In the genomic region with DNA sequence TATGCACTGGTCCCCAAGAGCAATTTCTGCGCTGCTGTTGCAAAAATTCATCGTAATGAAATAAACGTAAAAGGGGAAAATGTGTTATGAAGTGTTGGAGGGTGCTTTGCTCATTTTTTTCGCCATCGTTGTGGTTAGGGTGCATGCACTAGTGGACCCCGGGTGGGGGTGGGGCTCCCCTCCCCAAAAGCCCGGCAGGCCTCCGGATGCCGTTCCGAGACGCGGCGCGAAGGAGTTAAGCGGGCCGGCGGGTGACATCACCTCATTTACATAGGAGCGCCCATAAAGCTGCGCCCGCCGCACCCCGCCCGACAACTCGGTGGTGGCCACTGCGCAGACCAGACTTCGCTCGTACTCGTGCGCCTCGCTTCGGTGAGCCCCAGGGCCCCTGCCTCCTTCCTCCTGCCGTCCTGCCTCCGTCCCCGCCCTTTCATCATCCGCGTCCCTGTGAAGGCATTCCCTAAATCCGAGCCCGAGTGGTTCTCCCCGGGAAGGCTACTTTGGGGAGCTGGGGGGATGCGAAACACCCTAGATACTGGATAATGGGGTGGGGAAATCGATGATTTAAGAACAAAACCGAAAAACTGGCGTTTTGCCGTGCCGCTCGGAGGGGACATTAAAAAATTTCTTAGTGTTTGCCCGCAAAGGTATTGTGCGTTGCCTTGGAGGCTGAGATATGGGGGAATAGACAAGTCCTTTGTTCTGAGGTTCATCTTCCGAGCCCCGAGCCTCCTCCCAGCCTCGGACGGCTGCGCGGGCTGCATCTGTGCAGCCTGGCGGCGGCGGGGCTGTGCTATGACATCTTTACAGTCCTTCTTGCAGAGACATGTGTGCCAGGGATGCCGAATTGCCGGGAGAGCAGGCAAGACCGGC, we compare ENCODE assay signal across 8 cellular contexts. TPM values are rescaled to one million over a fixed set of nuclear protein-coding genes. Genes with fewer than 3 reads are reported as not detected.
DNase-seq lines count a peak whose midpoint lies in the region; ATAC-seq and TF ChIP-seq lines count a peak whose summit lies in the region.

A gene (plus strand): TSS at position 314 of the 873 bp plus-strand sequence.

- H3K4me1 Mint-ChIP-seq in GM23338, result peaks cover 44% of the 10 kb centered on the region

- H3K27me3 Mint-ChIP-seq in GM23338 (ENCODE audit: insufficient read depth, low read depth, poor library complexity), result peaks cover 15% of the 10 kb centered on the region

- no peaks in the 10 kb centered on the region for H4K20me1 ChIP-seq in GM23338 (replicated peaks; ENCODE audit: insufficient read depth)
- no peaks in the 10 kb centered on the region for H4K20me1 ChIP-seq in neural cell (ENCODE audit: insufficient read depth)

- no peaks in the 10 kb centered on the region for H3K9me2 ChIP-seq in GM23338 (ENCODE audit: insufficient read depth)
- H3K9me2 ChIP-seq in neural cell (ENCODE audit: insufficient read depth, low read length), result no peaks in the 10 kb centered on the region

- peak; percentile 89 for DNase-seq in DMS 273 (lab: John Stamatoyannopoulos, UW; ENCODE audit: unreplicated experiment)
- DNase-seq in GM23338 (ENCODE audit: low spot score), result peak; percentile 82
- peak; percentile 89 for DNase-seq in MG63
- peak; percentile 90 to 92 for DNase-seq in SJCRH30
- DNase-seq in activated gamma-delta T cell treated with Interleukin-2 at 50 U/mL for 16 hours, result peak; percentile 84
- peak; percentile 76 for DNase-seq in fibroblast of the conjunctiva (ENCODE audit: low read depth)
- peak; percentile 61 for DNase-seq in stromal cell of bone marrow (ENCODE audit: low read depth)

- H3K27ac ChIP-seq in GM23338 (ENCODE audit: low read depth) (peak within 1 kb of the TSS; percentile 98), SJCRH30 (peak within 1 kb of the TSS; percentile 87), neural cell (ENCODE audit: low read length) (peak within 1 kb of the TSS; percentile 99)

- H3K36me3 Mint-ChIP-seq in GM23338 (ENCODE audit: low read depth), result peaks cover 34% of the 10 kb centered on the region

- H3K27ac Mint-ChIP-seq in GM23338, result peak within 1 kb of the TSS; percentile 99

- H3K4me1 ChIP-seq in GM23338 (ENCODE audit: insufficient read depth), result peaks cover 4% of the 10 kb centered on the region; the same call in 1 of the 2 replicates
- H3K4me1 ChIP-seq in SJCRH30, result peaks cover 11% of the 10 kb centered on the region

- H2AFZ ChIP-seq in GM23338 (no peak within 1 kb of the TSS), neural cell (ENCODE audit: low read depth, low read length) (peak within 1 kb of the TSS; percentile 21)

- TF ChIP-seq CTCF in GM23338 (conservative IDR thresholded peaks at IDR 0.05; ENCODE audit: low read depth in 2 of 2) (no peak), neural cell (IDR thresholded peaks at IDR 0.05; ENCODE audit: poor library complexity, severe bottlenecking) (no peak)

- TF ChIP-seq RAD21 in neural cell (conservative IDR thresholded peaks at IDR 0.05), result peak; percentile 32

- H3K79me2 ChIP-seq in GM23338 (replicated peaks; ENCODE audit: insufficient read depth) (peaks cover 22% of the 10 kb centered on the region), neural cell (replicated peaks; ENCODE audit: insufficient read depth, low read length) (peaks cover 56% of the 10 kb centered on the region)

- peak; percentile 32 for TF ChIP-seq EP300 in neural cell (conservative IDR thresholded peaks at IDR 0.05; ENCODE audit: poor library complexity, severe bottlenecking)

- ATAC-seq in GM23338, result peak; percentile 58

- H3K4me3 Mint-ChIP-seq in GM23338, result peak within 1 kb of the TSS; percentile 92

- H3K9ac ChIP-seq in neural cell (ENCODE audit: low read length), result peak within 1 kb of the TSS; percentile 98

- no peaks in the 10 kb centered on the region for H3K9me3 ChIP-seq in MG63
- H3K9me3 ChIP-seq in SJCRH30 (replicated peaks), result no peaks in the 10 kb centered on the region
- no peaks in the 10 kb centered on the region for H3K9me3 ChIP-seq in neural cell (ENCODE audit: low read length)

- peak within 1 kb of the TSS; percentile 84 for H3K4me2 ChIP-seq in GM23338
- H3K4me2 ChIP-seq in neural cell (ENCODE audit: low read length), result peak within 1 kb of the TSS; percentile 88

- H3K36me3 ChIP-seq in GM23338 (ENCODE audit: insufficient read depth) (no peaks in the 10 kb centered on the region), MG63 (peaks cover 25% of the 10 kb centered on the region), SJCRH30 (peaks cover 21% of the 10 kb centered on the region), neural cell (ENCODE audit: insufficient read depth, low read length) (no peaks in the 10 kb centered on the region)

- H3K9me3 Mint-ChIP-seq in GM23338, result no peaks in the 10 kb centered on the region; the same call in 1 of the 3 replicates

- H3K4me3 ChIP-seq in GM23338 (peak within 1 kb of the TSS; percentile 94), MG63 (peak within 1 kb of the TSS; percentile 96), SJCRH30 (peak within 1 kb of the TSS; percentile 88), neural cell (ENCODE audit: low read length) (peak within 1 kb of the TSS; percentile 88)

- H3K27me3 ChIP-seq in GM23338 (ENCODE audit: insufficient read depth) (no peaks in the 10 kb centered on the region), MG63 (no peaks in the 10 kb centered on the region), SJCRH30 (no peaks in the 10 kb centered on the region), neural cell (ENCODE audit: insufficient read depth, low read depth, low read length) (no peaks in the 10 kb centered on the region)

- H3F3A ChIP-seq in GM23338 (replicated peaks; ENCODE audit: low read depth) (no peaks in the 10 kb centered on the region), neural cell (ENCODE audit: insufficient read depth, low read length, poor library complexity, severe bottlenecking) (no peaks in the 10 kb centered on the region)

TF ChIP-seq in neural cell, 6 proteins besides CTCF, POLR2A, EP300 and RAD21:
- TF ChIP-seq TAF1 (IDR thresholded peaks at IDR 0.05; ENCODE audit: low read depth) (no peak), MXI1 (conservative IDR thresholded peaks at IDR 0.05; ENCODE audit: poor library complexity, severe bottlenecking) (no peak), EZH2 (IDR thresholded peaks at IDR 0.05; ENCODE audit: borderline replicate concordance, insufficient read depth, low read length, poor library complexity, severe bottlenecking) (no peak), POLR2AphosphoS5 (IDR thresholded peaks at IDR 0.05) (peak; percentile 99), SMC3 (conservative IDR thresholded peaks at IDR 0.05; ENCODE audit: poor library complexity) (peak; percentile 9)
- TF ChIP-seq, protein P1, sequence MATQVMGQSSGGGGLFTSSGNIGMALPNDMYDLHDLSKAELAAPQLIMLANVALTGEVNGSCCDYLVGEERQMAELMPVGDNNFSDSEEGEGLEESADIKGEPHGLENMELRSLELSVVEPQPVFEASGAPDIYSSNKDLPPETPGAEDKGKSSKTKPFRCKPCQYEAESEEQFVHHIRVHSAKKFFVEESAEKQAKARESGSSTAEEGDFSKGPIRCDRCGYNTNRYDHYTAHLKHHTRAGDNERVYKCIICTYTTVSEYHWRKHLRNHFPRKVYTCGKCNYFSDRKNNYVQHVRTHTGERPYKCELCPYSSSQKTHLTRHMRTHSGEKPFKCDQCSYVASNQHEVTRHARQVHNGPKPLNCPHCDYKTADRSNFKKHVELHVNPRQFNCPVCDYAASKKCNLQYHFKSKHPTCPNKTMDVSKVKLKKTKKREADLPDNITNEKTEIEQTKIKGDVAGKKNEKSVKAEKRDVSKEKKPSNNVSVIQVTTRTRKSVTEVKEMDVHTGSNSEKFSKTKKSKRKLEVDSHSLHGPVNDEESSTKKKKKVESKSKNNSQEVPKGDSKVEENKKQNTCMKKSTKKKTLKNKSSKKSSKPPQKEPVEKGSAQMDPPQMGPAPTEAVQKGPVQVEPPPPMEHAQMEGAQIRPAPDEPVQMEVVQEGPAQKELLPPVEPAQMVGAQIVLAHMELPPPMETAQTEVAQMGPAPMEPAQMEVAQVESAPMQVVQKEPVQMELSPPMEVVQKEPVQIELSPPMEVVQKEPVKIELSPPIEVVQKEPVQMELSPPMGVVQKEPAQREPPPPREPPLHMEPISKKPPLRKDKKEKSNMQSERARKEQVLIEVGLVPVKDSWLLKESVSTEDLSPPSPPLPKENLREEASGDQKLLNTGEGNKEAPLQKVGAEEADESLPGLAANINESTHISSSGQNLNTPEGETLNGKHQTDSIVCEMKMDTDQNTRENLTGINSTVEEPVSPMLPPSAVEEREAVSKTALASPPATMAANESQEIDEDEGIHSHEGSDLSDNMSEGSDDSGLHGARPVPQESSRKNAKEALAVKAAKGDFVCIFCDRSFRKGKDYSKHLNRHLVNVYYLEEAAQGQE (IDR thresholded peaks at IDR 0.05; ENCODE audit: borderline replicate concordance), result peak; percentile 73

RNA-seq across cellular contexts. Expression of the gene that starts here (rescaled TPM):
- total RNA-seq in GM23338 (2014; rRNA removed; shearing (Covaris generic)), result 999 and 1,367 TPM in 2 replicates
- polyA plus RNA-seq in GM23338 (2016; fragmentation: Nextera tagmentation; extraction: Ambion mirVana), result 6,191 and 6,226 TPM in 2 replicates
- 1,177 and 1,592 TPM in 2 replicates for total RNA-seq in MG63 (2014; rRNA removed; shearing (Covaris generic); ENCODE audit: low replicate concordance)
- total RNA-seq in SJCRH30 (2014; rRNA removed; shearing (Covaris generic)), result 1,274 and 1,377 TPM in 2 replicates
- polyA plus RNA-seq in neural cell, result 8,177 and 11,381 TPM in 2 replicates
- 1,249 and 1,481 TPM in 2 replicates for polyA minus RNA-seq in neural cell

Comparison
In these comparisons a context has a peak if more than half of its experiments do, and no peak if none do; other contexts are left out.
1. Peak in every context shown above with its lines: DNase-seq, ATAC-seq, H3K4me3 ChIP-seq and H3K27ac ChIP-seq.